In the genomic region with DNA sequence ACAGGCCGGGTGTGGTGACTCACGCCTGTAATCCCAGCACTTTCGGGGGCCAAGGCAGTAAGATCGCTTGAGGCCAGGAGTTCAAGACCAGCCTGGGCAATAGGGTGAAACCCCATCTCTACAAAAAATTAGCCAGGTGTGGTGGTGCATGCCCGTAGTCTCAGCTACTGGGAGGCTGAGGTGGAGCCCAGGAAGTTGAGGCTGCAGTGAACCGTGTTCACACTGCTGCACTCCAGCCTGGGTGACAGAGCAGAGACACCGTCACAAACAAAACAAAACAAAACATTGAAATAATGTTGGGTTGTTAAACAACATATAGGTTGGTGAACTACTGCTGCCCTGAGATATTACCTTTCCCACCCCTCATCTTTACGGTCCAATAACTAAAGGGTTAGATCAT, we compare ENCODE assay signal across 41 cellular contexts.
"Had no signal": no experiment of that assay in that cellular context is flagged by ENCODE, and none has a peak within 500 bp of the region (broad histone marks: within the 10 kb centered on the region; RNA-seq: fewer than 3 reads in every experiment).

No MANE protein-coding gene starts in this region.

- H3K36me3 Mint-ChIP-seq: activated naive CD4-positive, alpha-beta T cell treated with anti-CD3 and anti-CD28 coated beads, Interleukin-2, amount 10 ng/mL, durations not matched to agents 7 days and 5 days; activated naive CD4-positive, alpha-beta T cell treated with anti-CD3 and anti-CD28 coated beads, Interleukin-2, amount 50 U/mL, for 24 hours; activated naive CD4-positive, alpha-beta T cell treated with anti-CD3 and anti-CD28 coated beads, Interleukin-2, amount 50 U/mL, for 72 hours; activated naive CD8-positive, alpha-beta T cell treated with anti-CD3 and anti-CD28 coated beads for 36 hours; activated naive CD8-positive, alpha-beta T cell treated with anti-CD3 and anti-CD28 coated beads, Interleukin-2, amount 10 ng/mL, durations not matched to agents 7 days and 5 days; brain had no signal

- H3K4me3 ChIP-seq: adrenal gland, ascending aorta, body of pancreas, breast epithelium, cardiac muscle cell had no signal

- H3K27ac Mint-ChIP-seq: activated naive CD4-positive, alpha-beta T cell treated with anti-CD3 and anti-CD28 coated beads for 36 hours; activated naive CD4-positive, alpha-beta T cell treated with anti-CD3 and anti-CD28 coated beads, Interleukin-2, amount 10 ng/mL, durations not matched to agents 7 days and 5 days; activated naive CD4-positive, alpha-beta T cell treated with anti-CD3 and anti-CD28 coated beads, Interleukin-2, amount 50 U/mL, for 24 hours; activated naive CD4-positive, alpha-beta T cell treated with anti-CD3 and anti-CD28 coated beads, Interleukin-2, amount 50 U/mL, for 72 hours; activated naive CD8-positive, alpha-beta T cell; activated naive CD8-positive, alpha-beta T cell treated with anti-CD3 and anti-CD28 coated beads for 36 hours; activated naive CD8-positive, alpha-beta T cell treated with anti-CD3 and anti-CD28 coated beads, Interleukin-2, amount 10 ng/mL, durations not matched to agents 7 days and 5 days; activated naive CD8-positive, alpha-beta T cell treated with anti-CD3 and anti-CD28 coated beads, Interleukin-2, amount 50 U/mL, for 24 hours; activated T-cell treated with anti-CD3 and anti-CD28 coated beads, Interleukin-2, amount 50 U/mL, for 24 hours; activated T-cell treated with anti-CD3 and anti-CD28 coated beads, Interleukin-2, amount 50 U/mL, for 72 hours; activated T-helper 1 cell treated with anti-CD3 and anti-CD28 coated beads, Interleukin-12 subunit alpha, Interleukin-12 subunit beta, Interleukin-2, Interleukin-4 antibody, amounts not matched to agents 30 ng/mL and 10 ng/mL and 1 ng/mL, durations not matched to agents 14 hours and 24 hours and 36 hours; activated T-helper 17 cell treated with anti-CD3 and anti-CD28 coated beads, Interleukin-2, amount 50 U/mL, for 72 hours; activated T-helper 2 cell treated with anti-CD3 and anti-CD28 coated beads, Interferon-gamma antibody, Interleukin-2, Interleukin-4, amounts not matched to agents 10 μg/mL and 5 μg/mL and 100 μg/mL, durations not matched to agents 14 hours and 24 hours and 36 hours; brain had no signal

- H3K4me1 ChIP-seq: adrenal gland, ascending aorta, body of pancreas, breast epithelium had no signal

- H3K9me3 Mint-ChIP-seq: activated naive CD4-positive, alpha-beta T cell treated with anti-CD3 and anti-CD28 coated beads for 36 hours; activated naive CD4-positive, alpha-beta T cell treated with anti-CD3 and anti-CD28 coated beads, Interleukin-2, amount 10 ng/mL, durations not matched to agents 7 days and 5 days; activated naive CD4-positive, alpha-beta T cell treated with anti-CD3 and anti-CD28 coated beads, Interleukin-2, amount 50 U/mL, for 24 hours; activated naive CD4-positive, alpha-beta T cell treated with anti-CD3 and anti-CD28 coated beads, Interleukin-2, amount 50 U/mL, for 72 hours; activated naive CD8-positive, alpha-beta T cell treated with anti-CD3 and anti-CD28 coated beads for 36 hours; activated naive CD8-positive, alpha-beta T cell treated with anti-CD3 and anti-CD28 coated beads, Interleukin-2, amount 10 ng/mL, durations not matched to agents 7 days and 5 days; activated naive CD8-positive, alpha-beta T cell treated with anti-CD3 and anti-CD28 coated beads, Interleukin-2, amount 50 U/mL, for 24 hours; activated T-cell treated with anti-CD3 and anti-CD28 coated beads, Interleukin-2, amount 50 U/mL, for 24 hours; activated T-cell treated with anti-CD3 and anti-CD28 coated beads, Interleukin-2, amount 50 U/mL, for 4 hours; activated T-cell treated with anti-CD3 and anti-CD28 coated beads, Interleukin-2, amount 50 U/mL, for 72 hours; activated T-helper 1 cell treated with anti-CD3 and anti-CD28 coated beads, Interleukin-12 subunit alpha, Interleukin-12 subunit beta, Interleukin-2, Interleukin-4 antibody, amounts not matched to agents 30 ng/mL and 10 ng/mL and 1 ng/mL, durations not matched to agents 14 hours and 24 hours and 36 hours; activated T-helper 17 cell treated with anti-CD3 and anti-CD28 coated beads, Interleukin-2, amount 50 U/mL, for 72 hours; activated T-helper 2 cell treated with anti-CD3 and anti-CD28 coated beads, Interferon-gamma antibody, Interleukin-2, Interleukin-4, amounts not matched to agents 10 μg/mL and 5 μg/mL and 100 μg/mL, durations not matched to agents 14 hours and 24 hours and 36 hours; brain; central memory CD8-positive, alpha-beta T cell had no signal

- H3K27me3 ChIP-seq: adrenal gland, ascending aorta, body of pancreas, brain microvascular endothelial cell, breast epithelium, cardiac muscle cell had no signal

- H3K4me3 Mint-ChIP-seq: activated naive CD4-positive, alpha-beta T cell treated with anti-CD3 and anti-CD28 coated beads for 36 hours; activated naive CD4-positive, alpha-beta T cell treated with anti-CD3 and anti-CD28 coated beads, Interleukin-2, amount 10 ng/mL, durations not matched to agents 7 days and 5 days; activated naive CD4-positive, alpha-beta T cell treated with anti-CD3 and anti-CD28 coated beads, Interleukin-2, amount 50 U/mL, for 24 hours; activated naive CD8-positive, alpha-beta T cell; activated naive CD8-positive, alpha-beta T cell treated with anti-CD3 and anti-CD28 coated beads for 36 hours; activated naive CD8-positive, alpha-beta T cell treated with anti-CD3 and anti-CD28 coated beads, Interleukin-2, amount 10 ng/mL, durations not matched to agents 7 days and 5 days; activated naive CD8-positive, alpha-beta T cell treated with anti-CD3 and anti-CD28 coated beads, Interleukin-2, amount 50 U/mL, for 24 hours; activated T-cell treated with anti-CD3 and anti-CD28 coated beads, Interleukin-2, amount 50 U/mL, for 24 hours; activated T-cell treated with anti-CD3 and anti-CD28 coated beads, Interleukin-2, amount 50 U/mL, for 4 hours; activated T-cell treated with anti-CD3 and anti-CD28 coated beads, Interleukin-2, amount 50 U/mL, for 72 hours; activated T-helper 1 cell treated with anti-CD3 and anti-CD28 coated beads, Interleukin-12 subunit alpha, Interleukin-12 subunit beta, Interleukin-2, Interleukin-4 antibody, amounts not matched to agents 30 ng/mL and 10 ng/mL and 1 ng/mL, durations not matched to agents 14 hours and 24 hours and 36 hours; activated T-helper 17 cell treated with anti-CD3 and anti-CD28 coated beads, Interleukin-2, amount 50 U/mL, for 72 hours; brain; central memory CD8-positive, alpha-beta T cell had no signal

- FAIRE-seq: astrocyte, bronchial epithelial cell had no signal

- H3K27me3 Mint-ChIP-seq: activated naive CD4-positive, alpha-beta T cell treated with anti-CD3 and anti-CD28 coated beads, Interleukin-2, amount 10 ng/mL, durations not matched to agents 7 days and 5 days; activated naive CD4-positive, alpha-beta T cell treated with anti-CD3 and anti-CD28 coated beads, Interleukin-2, amount 50 U/mL, for 24 hours; activated naive CD8-positive, alpha-beta T cell; activated naive CD8-positive, alpha-beta T cell treated with anti-CD3 and anti-CD28 coated beads for 36 hours; activated naive CD8-positive, alpha-beta T cell treated with anti-CD3 and anti-CD28 coated beads, Interleukin-2, amount 10 ng/mL, durations not matched to agents 7 days and 5 days; activated naive CD8-positive, alpha-beta T cell treated with anti-CD3 and anti-CD28 coated beads, Interleukin-2, amount 50 U/mL, for 24 hours; activated T-cell treated with anti-CD3 and anti-CD28 coated beads, Interleukin-2, amount 50 U/mL, for 24 hours; activated T-helper 17 cell treated with anti-CD3 and anti-CD28 coated beads, Interleukin-2, amount 50 U/mL, for 72 hours; brain; central memory CD8-positive, alpha-beta T cell had no signal

- H3K27ac ChIP-seq: adrenal gland, ascending aorta, body of pancreas, brain microvascular endothelial cell, breast epithelium, cardiac muscle cell had no signal

- H3K36me3 ChIP-seq: adrenal gland, ascending aorta, brain microvascular endothelial cell, breast epithelium, cardiac muscle cell had no signal

- H3K4me1 Mint-ChIP-seq: activated naive CD4-positive, alpha-beta T cell treated with anti-CD3 and anti-CD28 coated beads, Interleukin-2, amount 10 ng/mL, durations not matched to agents 7 days and 5 days; activated naive CD4-positive, alpha-beta T cell treated with anti-CD3 and anti-CD28 coated beads, Interleukin-2, amount 50 U/mL, for 24 hours; activated naive CD8-positive, alpha-beta T cell treated with anti-CD3 and anti-CD28 coated beads for 36 hours; activated naive CD8-positive, alpha-beta T cell treated with anti-CD3 and anti-CD28 coated beads, Interleukin-2, amount 10 ng/mL, durations not matched to agents 7 days and 5 days; activated T-helper 17 cell treated with anti-CD3 and anti-CD28 coated beads, Interleukin-2, amount 50 U/mL, for 72 hours; brain; central memory CD8-positive, alpha-beta T cell had no signal

- H3K9me3 ChIP-seq: adrenal gland, ascending aorta, body of pancreas, breast epithelium had no signal

- DNase-seq: activated effector memory CD4-positive, alpha-beta T cell treated with anti-CD3 and anti-CD28 coated beads, Interleukin-2, amount 50 U/mL, for 16 hours; activated effector memory CD4-positive, alpha-beta T cell treated with Interleukin-2 at 50 U/mL for 16 hours; activated gamma-delta T cell; activated gamma-delta T cell treated with Interleukin-2 at 50 U/mL for 16 hours; activated naive CD4-positive, alpha-beta T cell; activated naive CD4-positive, alpha-beta T cell treated with anti-CD3 and anti-CD28 coated beads for 36 hours; activated naive CD4-positive, alpha-beta T cell treated with anti-CD3 and anti-CD28 coated beads, Interleukin-2, amount 10 ng/mL, durations not matched to agents 7 days and 5 days; activated naive CD4-positive, alpha-beta T cell treated with anti-CD3 and anti-CD28 coated beads, Interleukin-2, amount 50 U/mL, for 16 hours; activated naive CD4-positive, alpha-beta T cell treated with Interleukin-2 at 50 U/mL for 16 hours; activated naive CD8-positive, alpha-beta T cell treated with anti-CD3 and anti-CD28 coated beads for 36 hours; activated naive CD8-positive, alpha-beta T cell treated with anti-CD3 and anti-CD28 coated beads, Interleukin-2, amount 10 ng/mL, durations not matched to agents 7 days and 5 days; activated naive CD8-positive, alpha-beta T cell treated with anti-CD3 and anti-CD28 coated beads, Interleukin-2, amount 50 U/mL, for 24 hours; activated T-cell treated with anti-CD3 and anti-CD28 coated beads for 4 hours; activated T-cell treated with anti-CD3 and anti-CD28 coated beads, Interleukin-2, amount 50 U/mL, for 1 hour; activated T-cell treated with anti-CD3 and anti-CD28 coated beads, Interleukin-2, amount 50 U/mL, for 24 hours; activated T-cell treated with anti-CD3 and anti-CD28 coated beads, Interleukin-2, amount 50 U/mL, for 4 hours; activated T-cell treated with anti-CD3 and anti-CD28 coated beads, Interleukin-2, amount 50 U/mL, for 48 hours; activated T-cell treated with anti-CD3 and anti-CD28 coated beads, Interleukin-2, amount 50 U/mL, for 72 hours; adrenal gland; amniotic stem cell; amygdala; anterior cingulate cortex; aorta; body of pancreas; brain microvascular endothelial cell; caudate nucleus; central memory CD4-positive, alpha-beta T cell; cerebellar nuclear complex had no signal

- ATAC-seq: activated naive CD4-positive, alpha-beta T cell treated with anti-CD3 and anti-CD28 coated beads, Interleukin-2, amount 50 U/mL, for 72 hours; activated naive CD8-positive, alpha-beta T cell treated with anti-CD3 and anti-CD28 coated beads, Interleukin-2, amount 50 U/mL, for 24 hours; activated T-cell treated with anti-CD3 and anti-CD28 coated beads, Interleukin-2, amount 50 U/mL, for 4 hours; activated T-cell treated with anti-CD3 and anti-CD28 coated beads, Interleukin-2, amount 50 U/mL, for 72 hours; activated T-helper 17 cell treated with anti-CD3 and anti-CD28 coated beads, Interleukin-2, amount 50 U/mL, for 72 hours; body of pancreas had no signal
